ENCODE assay signal across 21 cellular contexts in the genomic region with DNA sequence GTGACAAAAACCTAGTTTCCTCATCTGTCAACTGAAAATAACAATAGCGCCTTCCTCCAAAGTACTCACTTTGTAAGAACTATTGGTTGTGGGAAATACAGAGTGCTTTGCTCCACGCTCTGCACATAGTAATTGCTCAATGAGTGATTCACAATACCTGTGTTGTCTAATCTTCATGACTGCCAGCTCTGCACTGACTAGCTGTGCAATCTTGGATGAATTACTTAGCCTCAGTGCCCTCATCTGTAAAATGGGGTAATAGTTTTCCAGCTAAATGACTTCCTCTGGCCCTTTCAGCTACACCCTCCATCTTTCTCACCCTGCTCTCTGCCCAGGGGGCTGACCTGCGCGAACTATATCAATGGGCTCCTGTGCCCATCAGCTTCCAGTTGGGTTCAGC. TPM values are rescaled to one million over a fixed set of nuclear protein-coding genes. Genes with fewer than 3 reads are reported as not detected.
DNase-seq lines count a peak whose midpoint lies in the region; ATAC-seq and TF ChIP-seq lines count a peak whose summit lies in the region.
"Had no signal": no experiment of that assay in that cellular context is flagged by ENCODE, and none has a peak within 500 bp of the region (broad histone marks: within the 10 kb centered on the region; RNA-seq: fewer than 3 reads in every experiment).

No MANE protein-coding gene starts in this region.

- no peak overlapping the region for H3K9ac ChIP-seq in BLaER1
- H3K9ac ChIP-seq: GM23248 had no signal

- H3K9me3 ChIP-seq in BLaER1 (peaks cover 24% of the 10 kb centered on the region), OCI-LY7 (ENCODE audit: low read length) (no peaks in the 10 kb centered on the region; the same call in 1 of the 2 replicates), upper lobe of right lung (no peaks in the 10 kb centered on the region)
- H3K9me3 ChIP-seq: A549, BE2C, Caco-2 had no signal

- H3K27ac ChIP-seq in BLaER1 (no peak overlapping the region), OCI-LY7 (ENCODE audit: low read depth, low read length, poor library complexity, severe bottlenecking) (no peak overlapping the region), upper lobe of right lung (no peak overlapping the region)
- H3K27ac ChIP-seq: A549, C4-2B, GM23248 had no signal

- H3K9me2 ChIP-seq in OCI-LY7 (ENCODE audit: insufficient read depth, low read length) = no peaks in the 10 kb centered on the region

- H3K27ac Mint-ChIP-seq in endothelial cell (ENCODE audit: unreplicated experiment) = no peak overlapping the region
- H3K27ac Mint-ChIP-seq: CD4-positive, CD25-positive, alpha-beta regulatory T cell; CD8-positive, alpha-beta T cell had no signal

- no peaks in the 10 kb centered on the region for H3K27me3 ChIP-seq in BLaER1
- H3K27me3 ChIP-seq in upper lobe of right lung = no peaks in the 10 kb centered on the region
- H3K27me3 ChIP-seq: BE2C had no signal

- CTCF ChIA-PET in OCI-LY7 (lab: Charles Lee; ENCODE audit: unreplicated experiment) = no interaction called here

- H3K27me3 Mint-ChIP-seq in endothelial cell (ENCODE audit: unreplicated experiment) = no peaks in the 10 kb centered on the region
- H3K27me3 Mint-ChIP-seq: CD4-positive, CD25-positive, alpha-beta regulatory T cell had no signal

- H3K4me2 ChIP-seq in BLaER1 (peak overlapping the region; percentile 40; the same call in 1 of the 2 replicates), OCI-LY7 (ENCODE audit: low read length) (no peak overlapping the region)
- H3K4me2 ChIP-seq: A549 had no signal

- TF ChIP-seq CTCF in OCI-LY7 (conservative IDR thresholded peaks at IDR 0.05; ENCODE audit: low read length) (no peak), endothelial cell (IDR thresholded peaks at IDR 0.05; ENCODE audit: unreplicated experiment) (no peak), upper lobe of right lung (IDR thresholded peaks at IDR 0.05) (no peak)

- peak overlapping the region; percentile 14 for H3K4me3 Mint-ChIP-seq in endothelial cell (ENCODE audit: unreplicated experiment)
- H3K4me3 Mint-ChIP-seq: CD4-positive, CD25-positive, alpha-beta regulatory T cell; CD8-positive, alpha-beta T cell had no signal

- peaks cover 4% of the 10 kb centered on the region for H3K4me1 Mint-ChIP-seq in endothelial cell (ENCODE audit: unreplicated experiment)

- no peaks in the 10 kb centered on the region for H3K79me2 ChIP-seq in OCI-LY7 (ENCODE audit: insufficient read depth, low read depth, low read length)

- no peaks in the 10 kb centered on the region for H3K9me3 Mint-ChIP-seq in endothelial cell (ENCODE audit: unreplicated experiment)
- H3K9me3 Mint-ChIP-seq: CD8-positive, alpha-beta T cell had no signal

- ATAC-seq in upper lobe of right lung = no peak
- ATAC-seq in GM21423 (IDR thresholded peaks at IDR 0.05; ENCODE audit: unreplicated experiment) = no peak
- no peak for ATAC-seq in HG03108 (IDR thresholded peaks at IDR 0.05; ENCODE audit: unreplicated experiment)
- ATAC-seq: A549; CD8-positive, alpha-beta T cell had no signal

- TSS peak; percentile 19 for BruUV-seq in OCI-LY7 (replicated peaks; lab: Mats Ljungman, UMichigan)

- no peak overlapping the region for H3K4me3 ChIP-seq in BLaER1
- H3K4me3 ChIP-seq in OCI-LY7 (ENCODE audit: low read depth, low read length, poor library complexity, severe bottlenecking) = no peak overlapping the region
- H3K4me3 ChIP-seq in upper lobe of right lung = no peak overlapping the region
- H3K4me3 ChIP-seq: A549, GM23248 had no signal

- no peaks in the 10 kb centered on the region for H4K20me1 ChIP-seq in BLaER1
- no peaks in the 10 kb centered on the region for H4K20me1 ChIP-seq in OCI-LY7 (ENCODE audit: insufficient read depth, low read length)

- POLR2A ChIA-PET in OCI-LY7 (lab: Charles Lee) = no interaction called here

- peaks cover 31% of the 10 kb centered on the region for H3K4me1 ChIP-seq in BLaER1
- no peaks in the 10 kb centered on the region for H3K4me1 ChIP-seq in OCI-LY7 (ENCODE audit: insufficient read depth, low read length, poor library complexity, severe bottlenecking)
- H3K4me1 ChIP-seq in upper lobe of right lung = no peaks in the 10 kb centered on the region
- H3K4me1 ChIP-seq: A549, BE2C, Caco-2 had no signal

- DNase-seq in OCI-LY7 (ENCODE audit: low spot score) (no peak), endothelial cell (ENCODE audit: low spot score) (no peak), upper lobe of right lung (peak; percentile 3), Kasumi-1 (lab: John Stamatoyannopoulos, UW) (no peak)
- DNase-seq: 8988T; ACHN; AML-193; BE2C; Caco-2; CD4-positive, CD25-positive, alpha-beta regulatory T cell; CD8-positive, alpha-beta T cell; DMS153; DND-41; GM23248; H7; HCEC 1CT had no signal

- H3K36me3 ChIP-seq in BLaER1 (peaks cover 58% of the 10 kb centered on the region), OCI-LY7 (ENCODE audit: insufficient read depth, low read length) (peaks cover 78% of the 10 kb centered on the region), upper lobe of right lung (no peaks in the 10 kb centered on the region)

- H2AFZ ChIP-seq in OCI-LY7 (ENCODE audit: low read length) = no peak overlapping the region
- H2AFZ ChIP-seq: GM23248 had no signal

- H3K36me3 Mint-ChIP-seq in endothelial cell (ENCODE audit: low read depth, unreplicated experiment) = peaks cover 29% of the 10 kb centered on the region

- intact Hi-C loops in OCI-LY7 (cut with micrococcal nuclease; ENCODE audit: unreplicated experiment) (no loop called here), upper lobe of right lung (cut with DNase I) (no loop called here)

RNA-seq across cellular contexts. Expression of gene RNFT2, which starts 42.8 kb away (rescaled TPM):
- 34.3 and 40.2 TPM in 2 replicates for total RNA-seq in OCI-LY7 (2014; rRNA removed; shearing (Covaris generic))
- total RNA-seq in OCI-LY7 (2022) = 62.2 and 74.3 TPM in 2 replicates
- 20.0 TPM for total RNA-seq in endothelial cell (ENCODE audit: unreplicated experiment)
- total RNA-seq in upper lobe of right lung = 2.6 TPM

RNA-seq across cellular contexts. Expression of gene SPRING1, which starts 43.1 kb away (rescaled TPM):
- 51.2 and 75.5 TPM in 2 replicates for total RNA-seq in OCI-LY7 (2014; rRNA removed; shearing (Covaris generic))
- total RNA-seq in OCI-LY7 (2022) = 65.1 and 70.3 TPM in 2 replicates
- 73.8 TPM for total RNA-seq in endothelial cell (ENCODE audit: unreplicated experiment)
- total RNA-seq in upper lobe of right lung = 126 TPM
